In genomic region chr17:29141484-29141835, GRCh38 we compare ENCODE assay signal across 9 cellular contexts. TPM values are rescaled to one million over a fixed set of nuclear protein-coding genes. Genes with fewer than 3 reads are reported as not detected.
DNase-seq lines count a peak whose midpoint lies in the region; ATAC-seq lines count a peak whose summit lies in the region.
"Had no signal": no experiment of that assay in that cellular context is flagged by ENCODE, and none has a peak within 500 bp of the region (broad histone marks: within the 10 kb centered on the region; RNA-seq: fewer than 3 reads in every experiment).

No MANE protein-coding gene starts in this region.

- peak overlapping the region; percentile 93 to 99 (median 94) for H3K27ac Mint-ChIP-seq in CD4-positive, CD25-positive, alpha-beta regulatory T cell
- peak overlapping the region; percentile 95 for H3K27ac Mint-ChIP-seq in dendritic cell treated with granulocyte-macrophage colony-stimulating factor and Interleukin-4, amounts not matched to agents 40 ng/mL and 50 ng/mL, for 4 days

- peaks cover 2% of the 10 kb centered on the region for H3K79me1 ChIP-seq in neuronal stem cell (ENCODE audit: low read depth, low read length)

- H3K4ac ChIP-seq in neuronal stem cell (ENCODE audit: low read length) = no peak overlapping the region

- H3K4me3 Mint-ChIP-seq in CD4-positive, CD25-positive, alpha-beta regulatory T cell = peak overlapping the region; percentile 92 to 98 (median 93)
- peak overlapping the region; percentile 88 for H3K4me3 Mint-ChIP-seq in dendritic cell treated with granulocyte-macrophage colony-stimulating factor and Interleukin-4, amounts not matched to agents 40 ng/mL and 50 ng/mL, for 4 days

- no peak for ATAC-seq in CD4-positive, CD25-positive, alpha-beta regulatory T cell (ENCODE audit: low read depth in 2 of 2)
- ATAC-seq in GM21717 (IDR thresholded peaks at IDR 0.05; ENCODE audit: unreplicated experiment) (no peak), HG02642 (IDR thresholded peaks at IDR 0.05; ENCODE audit: poor library complexity, unreplicated experiment) (no peak)

- H3K4me2 ChIP-seq in neuronal stem cell (ENCODE audit: insufficient read depth, low read length, poor library complexity, severe bottlenecking) = no peak overlapping the region

- H2AFZ ChIP-seq in neuronal stem cell (ENCODE audit: low read length) = peak overlapping the region; percentile 65

- H4K8ac ChIP-seq in neuronal stem cell (ENCODE audit: low read depth, low read length) = no peak overlapping the region

- H3K9me3 Mint-ChIP-seq in CD4-positive, CD25-positive, alpha-beta regulatory T cell = no peaks in the 10 kb centered on the region
- H3K9me3 Mint-ChIP-seq in dendritic cell treated with granulocyte-macrophage colony-stimulating factor and Interleukin-4, amounts not matched to agents 40 ng/mL and 50 ng/mL, for 4 days = no peaks in the 10 kb centered on the region

- H2BK15ac ChIP-seq in neuronal stem cell (ENCODE audit: low read length) = no peak overlapping the region

- H2AK5ac ChIP-seq in neuronal stem cell (ENCODE audit: low read depth, low read length) = peak overlapping the region; percentile 3

- H2BK12ac ChIP-seq in neuronal stem cell (ENCODE audit: low read length) = no peak overlapping the region

- no peaks in the 10 kb centered on the region for H3K9me3 ChIP-seq in CD4-positive, CD25-positive, alpha-beta regulatory T cell (ENCODE audit: control insufficient read depth in 2 of 2, low read length in 2 of 2)
- no peaks in the 10 kb centered on the region for H3K9me3 ChIP-seq in KOPT-K1 (ENCODE audit: insufficient read depth, low read length, poor library complexity, severe bottlenecking)
- no peaks in the 10 kb centered on the region for H3K9me3 ChIP-seq in neuronal stem cell (replicated peaks in 1 of 2; ENCODE audit: control insufficient read depth in 2 of 2, insufficient read depth in 1 of 2, low read depth in 1 of 2, low read length in 2 of 2)

- H2BK120ac ChIP-seq in neuronal stem cell (ENCODE audit: low read depth, low read length) = no peak overlapping the region

- intact Hi-C loops in dendritic cell treated with granulocyte-macrophage colony-stimulating factor and Interleukin-4, amounts not matched to agents 40 ng/mL and 50 ng/mL, for 4 days (cut with micrococcal nuclease) = no loop called here

- no peaks in the 10 kb centered on the region for H3K27me3 ChIP-seq in CD4-positive, CD25-positive, alpha-beta regulatory T cell (ENCODE audit: control insufficient read depth, insufficient read depth, low read length)
- H3K27me3 ChIP-seq in neuronal stem cell (ENCODE audit: control insufficient read depth in 3 of 3, insufficient read depth in 3 of 3, low read depth in 1 of 3, low read length in 3 of 3) = no peaks in the 10 kb centered on the region

- no peak overlapping the region for H3K9ac ChIP-seq in neuronal stem cell (ENCODE audit: low read depth, low read length, poor library complexity)

- peaks cover 8% of the 10 kb centered on the region for H3K36me3 Mint-ChIP-seq in CD4-positive, CD25-positive, alpha-beta regulatory T cell
- H3K36me3 Mint-ChIP-seq in dendritic cell treated with granulocyte-macrophage colony-stimulating factor and Interleukin-4, amounts not matched to agents 40 ng/mL and 50 ng/mL, for 4 days (ENCODE audit: low read depth) = peaks cover 33% of the 10 kb centered on the region

- no peak for DNase-seq in CD4-positive, CD25-positive, alpha-beta regulatory T cell
- DNase-seq in neuronal stem cell (ENCODE audit: low spot score) = no peak
- no peak for DNase-seq in mesenteric fat pad (ENCODE audit: low spot score)
- DNase-seq in germinal center (ENCODE audit: low spot score) = no peak
- DNase-seq: NCI-H1930 had no signal

- peaks cover 12% of the 10 kb centered on the region for H3K36me3 ChIP-seq in CD4-positive, CD25-positive, alpha-beta regulatory T cell (ENCODE audit: control insufficient read depth, insufficient read depth, low read length)
- H3K36me3 ChIP-seq in KOPT-K1 (ENCODE audit: insufficient read depth, low read length) (peaks cover 9% of the 10 kb centered on the region), neuronal stem cell (replicated peaks in 1 of 2; ENCODE audit: control insufficient read depth in 2 of 2, insufficient read depth in 2 of 2, low read length in 2 of 2) (no peaks in the 10 kb centered on the region)

- H3K27me3 Mint-ChIP-seq in CD4-positive, CD25-positive, alpha-beta regulatory T cell = no peaks in the 10 kb centered on the region
- no peaks in the 10 kb centered on the region for H3K27me3 Mint-ChIP-seq in dendritic cell treated with granulocyte-macrophage colony-stimulating factor and Interleukin-4, amounts not matched to agents 40 ng/mL and 50 ng/mL, for 4 days

- H3K27ac ChIP-seq in CD4-positive, CD25-positive, alpha-beta regulatory T cell (ENCODE audit: insufficient read depth, low read length, poor library complexity, severe bottlenecking) = peak overlapping the region; percentile 84
- H3K27ac ChIP-seq in KOPT-K1 (ENCODE audit: low read depth, low read length, poor library complexity, severe bottlenecking) = peak overlapping the region; percentile 100
- no peak overlapping the region for H3K27ac ChIP-seq in neuronal stem cell (replicated peaks; ENCODE audit: low read length)

- peak overlapping the region; percentile 79 for H3K18ac ChIP-seq in neuronal stem cell (ENCODE audit: low read length)

- no peak overlapping the region for H3K23ac ChIP-seq in neuronal stem cell (ENCODE audit: low read depth, low read length, poor library complexity)

- peak overlapping the region; percentile 81 for H3K4me3 ChIP-seq in CD4-positive, CD25-positive, alpha-beta regulatory T cell (ENCODE audit: low read depth, low read length)
- H3K4me3 ChIP-seq in neuronal stem cell (ENCODE audit: low read length in 2 of 2) = no peak overlapping the region

- peaks cover 28 to 76% (median 43%) of the 10 kb centered on the region in 4 donors for H3K4me1 Mint-ChIP-seq in CD4-positive, CD25-positive, alpha-beta regulatory T cell
- peaks cover 90% of the 10 kb centered on the region for H3K4me1 Mint-ChIP-seq in dendritic cell treated with granulocyte-macrophage colony-stimulating factor and Interleukin-4, amounts not matched to agents 40 ng/mL and 50 ng/mL, for 4 days (ENCODE audit: low read depth)

- no CpG with 5 or more reads among the region's 5 CpGs for WGBS in neuronal stem cell (ENCODE audit: extremely low coverage in 2 of 2, insufficient read length in 2 of 2, insufficient replicate concordance in 1 of 2), 2 donors

- no peak overlapping the region for H4K91ac ChIP-seq in neuronal stem cell (ENCODE audit: low read depth, low read length, poor library complexity)

- no peak overlapping the region for H3K14ac ChIP-seq in neuronal stem cell (ENCODE audit: low read length)

- H3K4me1 ChIP-seq in CD4-positive, CD25-positive, alpha-beta regulatory T cell (ENCODE audit: control insufficient read depth, insufficient read depth, low read length, poor library complexity, severe bottlenecking) = peaks cover 75% of the 10 kb centered on the region
- peaks cover 32 to 42% of the 10 kb centered on the region in 2 donors for H3K4me1 ChIP-seq in neuronal stem cell (ENCODE audit: control insufficient read depth in 2 of 2, insufficient read depth in 1 of 2, low read depth in 1 of 2, low read length in 2 of 2)

- H2BK5ac ChIP-seq in neuronal stem cell (ENCODE audit: low read length) = no peak overlapping the region

RNA-seq across cellular contexts. Expression of gene MYO18A, which starts 38.7 kb away (rescaled TPM):
- 193 TPM for total RNA-seq in CD4-positive, CD25-positive, alpha-beta regulatory T cell
- 10 to 100 TPM; 16.8 to 22.6 (median 20.2) TPM for polyA plus RNA-seq in CD4-positive, CD25-positive, alpha-beta regulatory T cell
- 12.3 TPM for polyA plus RNA-seq in neuronal stem cell (2013, experiment 1 of 2)
- polyA plus RNA-seq in neuronal stem cell (2013, experiment 2 of 2) = 12.3 TPM
- total RNA-seq in mesenteric fat pad = 48.6 TPM
